ENCODE assay signal across 14 cellular contexts in genomic region chr17:47967607-47968252, GRCh38. TPM values are rescaled to one million over a fixed set of nuclear protein-coding genes. Genes with fewer than 3 reads are reported as not detected.
DNase-seq lines count a peak whose midpoint lies in the region; ATAC-seq and TF ChIP-seq lines count a peak whose summit lies in the region.
"Had no signal": no experiment of that assay in that cellular context is flagged by ENCODE, and none has a peak within 500 bp of the region (broad histone marks: within the 10 kb centered on the region; RNA-seq: fewer than 3 reads in every experiment).

No MANE protein-coding gene starts in this region.

- H3K27me3 Mint-ChIP-seq in endodermal cell (ENCODE audit: insufficient read depth) = peaks cover 21% of the 10 kb centered on the region
- no peaks in the 10 kb centered on the region for H3K27me3 Mint-ChIP-seq in stimulated activated naive B cell treated with anti-CD40 and anti-IgM and Interleukin-4, amounts not matched to agents 10 μg/mL and 1 μg/mL and 100 μg/mL, for 72 hours
- H3K27me3 Mint-ChIP-seq: memory B cell had no signal

- H3K36me3 Mint-ChIP-seq in endodermal cell (ENCODE audit: low read depth) = no peaks in the 10 kb centered on the region
- H3K36me3 Mint-ChIP-seq in stimulated activated naive B cell treated with anti-CD40 and anti-IgM and Interleukin-4, amounts not matched to agents 10 μg/mL and 1 μg/mL and 100 μg/mL, for 72 hours = no peaks in the 10 kb centered on the region
- H3K36me3 Mint-ChIP-seq: memory B cell had no signal

- H3K27me3 ChIP-seq in endodermal cell (ENCODE audit: control insufficient read depth, insufficient read depth, low read length, poor library complexity, severe bottlenecking) (peaks cover 5% of the 10 kb centered on the region), mucosa of stomach (ENCODE audit: control insufficient read depth, insufficient read depth, low read length) (no peaks in the 10 kb centered on the region)
- H3K27me3 ChIP-seq: gastrocnemius medialis had no signal

- peak; percentile 50 for DNase-seq in AG09309 (ENCODE audit: low read depth)
- DNase-seq in NCI-H226 = peak; percentile 87
- DNase-seq in endodermal cell = peak; percentile 48
- no peak for DNase-seq in AML-193 (lab: John Stamatoyannopoulos, UW)
- no peak for DNase-seq in stimulated activated naive B cell treated with anti-CD40 and anti-IgM and Interleukin-4, amounts not matched to agents 10 μg/mL and 1 μg/mL and 100 μg/mL, for 72 hours
- DNase-seq in COR-L47 (lab: John Stamatoyannopoulos, UW) = no peak
- no peak for DNase-seq in mesenteric fat pad (ENCODE audit: low spot score)
- DNase-seq: CD8-positive, alpha-beta memory T cell; gastrocnemius medialis; Karpas-422; NCI-H526; stimulated activated naive CD4-positive, alpha-beta T cell treated with Interleukin-2 at 50 U/mL for 16 hours had no signal

- H3K4me1 Mint-ChIP-seq in endodermal cell = peaks cover 8% of the 10 kb centered on the region
- H3K4me1 Mint-ChIP-seq in stimulated activated naive B cell treated with anti-CD40 and anti-IgM and Interleukin-4, amounts not matched to agents 10 μg/mL and 1 μg/mL and 100 μg/mL, for 72 hours = peaks cover 12 to 15% of the 10 kb centered on the region in 2 donors

- H3K4me3 ChIP-seq in AG09309 (ENCODE audit: control insufficient read depth, low read depth, low read length) = no peak overlapping the region
- H3K4me3 ChIP-seq in endodermal cell (ENCODE audit: low read length) = no peak overlapping the region
- H3K4me3 ChIP-seq in mucosa of stomach (ENCODE audit: low read length) = no peak overlapping the region
- H3K4me3 ChIP-seq: gastrocnemius medialis had no signal

- H3K27ac ChIP-seq in endodermal cell (ENCODE audit: low read depth, low read length) = no peak overlapping the region
- H3K27ac ChIP-seq: gastrocnemius medialis had no signal

- ATAC-seq in stimulated activated naive B cell treated with anti-CD40 and anti-IgM and Interleukin-4, amounts not matched to agents 10 μg/mL and 1 μg/mL and 100 μg/mL, for 72 hours (replicated peaks) = no peak
- ATAC-seq: gastrocnemius medialis had no signal

- TF ChIP-seq CTCF in AG09309 (IDR thresholded peaks at IDR 0.05; ENCODE audit: control insufficient read depth, insufficient read depth, low read depth, low read length, missing control alignments) (no peak), endodermal cell (conservative IDR thresholded peaks at IDR 0.05) (no peak)

- H3K4me1 ChIP-seq in endodermal cell (ENCODE audit: control insufficient read depth, insufficient read depth, low read length) (no peaks in the 10 kb centered on the region), mucosa of stomach (ENCODE audit: control insufficient read depth, insufficient read depth, low read length) (peaks cover 60% of the 10 kb centered on the region)

- H3K4me3 Mint-ChIP-seq in endodermal cell = no peak overlapping the region
- no peak overlapping the region for H3K4me3 Mint-ChIP-seq in stimulated activated naive B cell treated with anti-CD40 and anti-IgM and Interleukin-4, amounts not matched to agents 10 μg/mL and 1 μg/mL and 100 μg/mL, for 72 hours
- H3K4me3 Mint-ChIP-seq: CD8-positive, alpha-beta memory T cell; memory B cell had no signal

- H3K9ac ChIP-seq in endodermal cell (ENCODE audit: extremely low read depth, low read length, poor library complexity, severe bottlenecking) (no peak overlapping the region), mucosa of stomach (ENCODE audit: low read length) (peak overlapping the region; percentile 35)

- no peaks in the 10 kb centered on the region for H3K9me3 Mint-ChIP-seq in endodermal cell
- no peaks in the 10 kb centered on the region for H3K9me3 Mint-ChIP-seq in stimulated activated naive B cell treated with anti-CD40 and anti-IgM and Interleukin-4, amounts not matched to agents 10 μg/mL and 1 μg/mL and 100 μg/mL, for 72 hours
- H3K9me3 Mint-ChIP-seq: CD8-positive, alpha-beta memory T cell; memory B cell had no signal

- H3K36me3 ChIP-seq in endodermal cell (ENCODE audit: control insufficient read depth, insufficient read depth, low read length) = no peaks in the 10 kb centered on the region
- H3K36me3 ChIP-seq in mucosa of stomach (ENCODE audit: control insufficient read depth, insufficient read depth, low read length) = no peaks in the 10 kb centered on the region
- H3K36me3 ChIP-seq: gastrocnemius medialis had no signal

- H3K27ac Mint-ChIP-seq in endodermal cell = no peak overlapping the region
- no peak overlapping the region for H3K27ac Mint-ChIP-seq in stimulated activated naive B cell treated with anti-CD40 and anti-IgM and Interleukin-4, amounts not matched to agents 10 μg/mL and 1 μg/mL and 100 μg/mL, for 72 hours
- H3K27ac Mint-ChIP-seq: memory B cell had no signal

- no peaks in the 10 kb centered on the region for H3K9me3 ChIP-seq in endodermal cell (ENCODE audit: control insufficient read depth, low read length)
- no peaks in the 10 kb centered on the region for H3K9me3 ChIP-seq in mucosa of stomach (ENCODE audit: control insufficient read depth, low read length)
- H3K9me3 ChIP-seq: gastrocnemius medialis had no signal

- 81 to 90% methylated on average over 4 of the region's 5 CpGs for WGBS in endodermal cell (ENCODE audit: insufficient coverage in 1 of 2, insufficient read length in 1 of 2), 2 experiments

RNA-seq across cellular contexts. Expression of gene CDK5RAP3, which starts 3.2 kb away (rescaled TPM):
- total RNA-seq in endodermal cell (100 to 1,000 TPM; 171 to 198 TPM), mesenteric fat pad (105 TPM)
- polyA plus RNA-seq in endodermal cell (2013, experiment 1 of 2) = 245 TPM
- polyA plus RNA-seq in endodermal cell (2013, experiment 2 of 2) = 217 TPM

RNA-seq across cellular contexts. Expression of gene PRR15L, which starts 10.0 kb away (rescaled TPM):
- total RNA-seq in endodermal cell (under 1 TPM; 0.57 to 0.60 TPM), mesenteric fat pad (not detected)
- polyA plus RNA-seq in endodermal cell (2013, experiment 1 of 2) = not detected
- not detected for polyA plus RNA-seq in endodermal cell (2013, experiment 2 of 2)
- total RNA-seq: CD8-positive, alpha-beta memory T cell had no signal
- polyA plus RNA-seq: CD8-positive, alpha-beta memory T cell had no signal

RNA-seq across cellular contexts. Expression of gene PNPO, which starts 26.4 kb away (rescaled TPM):
- total RNA-seq in endodermal cell (10 to 100 TPM in 1 of 2 donors, 1 to 10 TPM in 1; 8.5 to 10.4 TPM), mesenteric fat pad (28.2 TPM)
- 7.9 TPM for polyA plus RNA-seq in endodermal cell (2013, experiment 1 of 2)
- 7.4 TPM for polyA plus RNA-seq in endodermal cell (2013, experiment 2 of 2)

Comparison
In these comparisons a context has a peak if more than half of its experiments do, and no peak if none do; other contexts are left out.
1. DNase-seq: peak in AG09309 (single experiment), NCI-H226 (single experiment) and endodermal cell (single experiment); none in AML-193 (0 of 2), stimulated activated naive B cell treated with anti-CD40 and anti-IgM and Interleukin-4, amounts not matched to agents 10 μg/mL and 1 μg/mL and 100 μg/mL, for 72 hours (single experiment), COR-L47 (single experiment) and mesenteric fat pad (single experiment).